Comparison of ENCODE assay signal across 9 cellular contexts in genomic region chr1:233518344-233518743, GRCh38.
DNase-seq lines count a peak whose midpoint lies in the region; ATAC-seq and TF ChIP-seq lines count a peak whose summit lies in the region.
"Had no signal": no experiment of that assay in that cellular context is flagged by ENCODE, and none has a peak within 500 bp of the region (broad histone marks: within the 10 kb centered on the region; RNA-seq: fewer than 3 reads in every experiment).

No MANE protein-coding gene starts in this region.

- no peak for ATAC-seq in GM19324 (IDR thresholded peaks at IDR 0.05; ENCODE audit: low FRiP score, unreplicated experiment)
- ATAC-seq in T-cell (replicated peaks in 1 of 4) = no peak
- ATAC-seq in GM18519 (IDR thresholded peaks at IDR 0.05; ENCODE audit: low FRiP score, unreplicated experiment) = no peak

- H3K27ac Mint-ChIP-seq in Calu3 (ENCODE audit: unreplicated experiment) (no peak overlapping the region), T-cell (no peak overlapping the region)

- H3K27me3 ChIP-seq in H7 (ENCODE audit: control insufficient read depth, insufficient read depth, low read length) = no peaks in the 10 kb centered on the region; the same call in 1 of the 2 replicates

- POLR2A ChIA-PET in T-cell (lab: Charles Lee) = no interaction called here

- no peaks in the 10 kb centered on the region for H3K27me3 Mint-ChIP-seq in Calu3 (ENCODE audit: unreplicated experiment)
- H3K27me3 Mint-ChIP-seq in T-cell = peaks cover 2 to 5% of the 10 kb centered on the region in 2 donors

- no peak overlapping the region for H3K4me3 ChIP-seq in H7 (ENCODE audit: insufficient read depth, low read depth, low read length)
- no peak overlapping the region for H3K4me3 ChIP-seq in fibroblast of pulmonary artery (replicated peaks; ENCODE audit: low read depth, low read length)
- H3K4me3 ChIP-seq: thoracic aorta had no signal

- peak; percentile 74 for TF ChIP-seq CTCF in Calu3 (IDR thresholded peaks at IDR 0.05; ENCODE audit: unreplicated experiment)
- peak; percentile 16 for TF ChIP-seq CTCF in fibroblast of pulmonary artery (IDR thresholded peaks at IDR 0.05; ENCODE audit: low read length, missing control alignments)

- no peaks in the 10 kb centered on the region for H3K36me3 ChIP-seq in H7 (replicated peaks; ENCODE audit: control insufficient read depth, insufficient read depth, low read length)
- H3K36me3 ChIP-seq: thoracic aorta had no signal

- no TSS peak for BruUV-seq in Calu3 (replicated peaks; lab: Mats Ljungman, UMichigan)

- CTCF ChIA-PET in Calu3 (lab: Charles Lee) = interaction anchor here (0.5 to 1.1 kb wide), 2 partner anchors 24 to 273 kb away, joined by 3 to 7 read pairs; no protein-coding TSS in a partner anchor
- CTCF ChIA-PET in T-cell (lab: Charles Lee) = no interaction called here

- H3K36me3 Mint-ChIP-seq in Calu3 (ENCODE audit: insufficient read depth, unreplicated experiment) (no peaks in the 10 kb centered on the region), T-cell (no peaks in the 10 kb centered on the region)

- intact Hi-C loops in Calu3 (cut with micrococcal nuclease; ENCODE audit: unreplicated experiment) = no loop called here

- peaks cover 21% of the 10 kb centered on the region for H3K4me1 Mint-ChIP-seq in Calu3 (ENCODE audit: low read depth, unreplicated experiment)
- no peaks in the 10 kb centered on the region for H3K4me1 Mint-ChIP-seq in T-cell

- H3K9me3 Mint-ChIP-seq in Calu3 (ENCODE audit: low read depth, unreplicated experiment) = peaks cover 2% of the 10 kb centered on the region
- H3K9me3 Mint-ChIP-seq in T-cell = peaks cover 0 to 4% (median 0%) of the 10 kb centered on the region in 3 donors

- DNase-seq in Calu3 (peak; percentile 69), H7 (peak; percentile 70), RPMI8226 (peak; percentile 72), fibroblast of pulmonary artery (ENCODE audit: low read depth) (no peak), T-cell (no peak)
- peak; percentile 67 for DNase-seq in stimulated activated CD8-positive, alpha-beta memory T cell treated with anti-CD3 and anti-CD28 coated beads, Interleukin-4, amount 100 ng/mL, for 48 hours

- H3K4me3 Mint-ChIP-seq in Calu3 (ENCODE audit: low read depth, unreplicated experiment) = no peak overlapping the region
- no peak overlapping the region for H3K4me3 Mint-ChIP-seq in T-cell

Comparison
In these comparisons a context has a peak if more than half of its experiments do, and no peak if none do; other contexts are left out.
1. DNase-seq: peak in Calu3 (single experiment), H7 (single experiment), RPMI8226 (single experiment) and stimulated activated CD8-positive, alpha-beta memory T cell treated with anti-CD3 and anti-CD28 coated beads, Interleukin-4, amount 100 ng/mL, for 48 hours (single experiment); none in fibroblast of pulmonary artery (single experiment) and T-cell (0 of 34).